Comparison of ENCODE assay signal across 8 cellular contexts in genomic region chr21:14687277-14687642, GRCh38.
DNase-seq lines count a peak whose midpoint lies in the region; ATAC-seq and TF ChIP-seq lines count a peak whose summit lies in the region.

No MANE protein-coding gene starts in this region.

- ATAC-seq in GM19043 (IDR thresholded peaks at IDR 0.05; ENCODE audit: low read depth, unreplicated experiment) (peak; percentile 38), HG02852 (IDR thresholded peaks at IDR 0.05; ENCODE audit: unreplicated experiment) (peak; percentile 52)
- peak; percentile 68 for ATAC-seq in natural killer cell treated with Interleukin-12 subunit alpha and Interleukin-12 subunit beta and Interleukin-15 and Interleukin-18, amount 100 ng/mL, for 72 hours
- ATAC-seq in CD4-positive, alpha-beta T cell (ENCODE audit: poor library complexity): no peak

- DNase-seq in NOMO-1 treated with DMSO at 0.1 percent for 48 hours (lab: John Stamatoyannopoulos, UW; ENCODE audit: unreplicated experiment) (peak; percentile 95), H9 (no peak), NCI-H1694 (lab: John Stamatoyannopoulos, UW) (no peak)
- no peak for DNase-seq in natural killer cell treated with Interleukin-12 subunit alpha and Interleukin-12 subunit beta and Interleukin-15 and Interleukin-18, amount 100 ng/mL, for 72 hours (ENCODE audit: low spot score)
- no peak for DNase-seq in activated CD8-positive, alpha-beta memory T cell treated with anti-CD3 and anti-CD28 coated beads, Interleukin-2, amount 50 U/mL, for 4 hours
- DNase-seq in CD4-positive, alpha-beta T cell: no peak

- H3K4me2 ChIP-seq in H9 (ENCODE audit: insufficient read depth, insufficient read length, low read length): no peak overlapping the region

- H4K20me1 ChIP-seq in H9 (ENCODE audit: control insufficient read depth, insufficient read depth, insufficient read length): no peaks in the 10 kb centered on the region

- H3K27ac Mint-ChIP-seq in natural killer cell treated with Interleukin-12 subunit alpha and Interleukin-12 subunit beta and Interleukin-15 and Interleukin-18, amount 100 ng/mL, for 72 hours: peak overlapping the region; percentile 42 to 57
- no peak overlapping the region for H3K27ac Mint-ChIP-seq in H9
- no peak overlapping the region for H3K27ac Mint-ChIP-seq in CD4-positive, alpha-beta T cell

- no peak overlapping the region for H2BK120ac ChIP-seq in H9 (ENCODE audit: low read depth, low read length, poor library complexity, severe bottlenecking)

- H3K4ac ChIP-seq in H9 (ENCODE audit: low read depth, low read length): no peak overlapping the region

- no peak overlapping the region for H4K91ac ChIP-seq in H9 (ENCODE audit: insufficient read length, low read depth, low read length)

- no peak overlapping the region for H3K23ac ChIP-seq in H9 (ENCODE audit: insufficient read length, low read depth, low read length)

- H3K4me1 Mint-ChIP-seq in natural killer cell treated with Interleukin-12 subunit alpha and Interleukin-12 subunit beta and Interleukin-15 and Interleukin-18, amount 100 ng/mL, for 72 hours (ENCODE audit: low read depth in 2 of 2): peaks cover 43 to 55% of the 10 kb centered on the region in 2 donors
- peaks cover 17 to 20% of the 10 kb centered on the region in 2 experiments for H3K4me1 Mint-ChIP-seq in H9
- peaks cover 36% of the 10 kb centered on the region for H3K4me1 Mint-ChIP-seq in CD4-positive, alpha-beta T cell (ENCODE audit: low read depth)

- no peak overlapping the region for H3T11ph ChIP-seq in H9 (ENCODE audit: low read length)

- H3K9me3 ChIP-seq in H9 (ENCODE audit: control insufficient read depth, low read depth, low read length): no peaks in the 10 kb centered on the region
- no peaks in the 10 kb centered on the region for H3K9me3 ChIP-seq in CD4-positive, alpha-beta T cell (ENCODE audit: control insufficient read depth, low read length)

- H3K56ac ChIP-seq in H9 (ENCODE audit: insufficient read length, low read depth, low read length): no peak overlapping the region

- H2BK12ac ChIP-seq in H9 (ENCODE audit: insufficient read length, low read depth, low read length): no peak overlapping the region

- no peak overlapping the region for H4K8ac ChIP-seq in H9 (replicated peaks; ENCODE audit: insufficient read length, low read depth, low read length)

- no peak overlapping the region for H3K18ac ChIP-seq in H9 (ENCODE audit: insufficient read length, low read depth, low read length)

- CTCF ChIA-PET in CD4-positive, alpha-beta T cell (lab: Charles Lee): no interaction called here

- no peak overlapping the region for H2BK20ac ChIP-seq in H9 (ENCODE audit: low read depth, low read length, poor library complexity, severe bottlenecking)

- peaks cover 23% of the 10 kb centered on the region for H3K36me3 Mint-ChIP-seq in natural killer cell treated with Interleukin-12 subunit alpha and Interleukin-12 subunit beta and Interleukin-15 and Interleukin-18, amount 100 ng/mL, for 72 hours
- H3K36me3 Mint-ChIP-seq in H9 (ENCODE audit: insufficient read depth in 1 of 3, low read depth in 3 of 3): peaks cover 0 to 6% (median 5%) of the 10 kb centered on the region in 3 experiments; a peak in 3 of 7 replicates
- H3K36me3 Mint-ChIP-seq in CD4-positive, alpha-beta T cell (ENCODE audit: low read depth): no peaks in the 10 kb centered on the region

- H2AFZ ChIP-seq in H9 (ENCODE audit: low read length): no peak overlapping the region

- intact Hi-C loops in CD4-positive, alpha-beta T cell (cut with DNase I, micrococcal nuclease): no loop called here

- H3K27me3 Mint-ChIP-seq in natural killer cell treated with Interleukin-12 subunit alpha and Interleukin-12 subunit beta and Interleukin-15 and Interleukin-18, amount 100 ng/mL, for 72 hours: peaks cover 0 to 26% of the 10 kb centered on the region in 2 donors
- no peaks in the 10 kb centered on the region for H3K27me3 Mint-ChIP-seq in H9 (ENCODE audit: low read depth)
- no peaks in the 10 kb centered on the region for H3K27me3 Mint-ChIP-seq in CD4-positive, alpha-beta T cell

- no peak overlapping the region for H2AK5ac ChIP-seq in H9 (ENCODE audit: insufficient read length, low read length)

- H3K23me2 ChIP-seq in H9 (ENCODE audit: insufficient read length, low read depth, low read length, poor library complexity, severe bottlenecking): no peaks in the 10 kb centered on the region

- H3K14ac ChIP-seq in H9 (ENCODE audit: insufficient read depth, low read length): no peak overlapping the region

- H3K9ac ChIP-seq in H9 (ENCODE audit: extremely low read depth, insufficient read length, low read length): no peak overlapping the region

- H3K79me1 ChIP-seq in H9 (ENCODE audit: insufficient read depth, low read depth, low read length, poor library complexity, severe bottlenecking): no peaks in the 10 kb centered on the region

- H2BK15ac ChIP-seq in H9 (ENCODE audit: low read depth, low read length): no peak overlapping the region

- H3K9me3 Mint-ChIP-seq in natural killer cell treated with Interleukin-12 subunit alpha and Interleukin-12 subunit beta and Interleukin-15 and Interleukin-18, amount 100 ng/mL, for 72 hours: peaks cover 7% of the 10 kb centered on the region
- peaks cover 0 to 5% of the 10 kb centered on the region in 2 experiments; a peak in 1 of 5 replicates for H3K9me3 Mint-ChIP-seq in H9
- no peaks in the 10 kb centered on the region for H3K9me3 Mint-ChIP-seq in CD4-positive, alpha-beta T cell

- peak overlapping the region; percentile 2 for H3K4me3 Mint-ChIP-seq in natural killer cell treated with Interleukin-12 subunit alpha and Interleukin-12 subunit beta and Interleukin-15 and Interleukin-18, amount 100 ng/mL, for 72 hours
- no peak overlapping the region for H3K4me3 Mint-ChIP-seq in H9
- H3K4me3 Mint-ChIP-seq in CD4-positive, alpha-beta T cell: no peak overlapping the region

- H4K5ac ChIP-seq in H9 (ENCODE audit: insufficient read length, low read depth, low read length): no peak overlapping the region

- TF ChIP-seq CTCF in H9 (conservative IDR thresholded peaks at IDR 0.05): no peak
- TF ChIP-seq CTCF in CD4-positive, alpha-beta T cell (IDR thresholded peaks at IDR 0.05): no peak

- no peaks in the 10 kb centered on the region for H3K4me1 ChIP-seq in H9 (ENCODE audit: insufficient read depth, low read length)

- H3K79me2 ChIP-seq in H9 (ENCODE audit: insufficient read depth, low read length): no peaks in the 10 kb centered on the region

- no peak overlapping the region for H2BK5ac ChIP-seq in H9 (ENCODE audit: insufficient read length, low read length)

- POLR2A ChIA-PET in CD4-positive, alpha-beta T cell (lab: Charles Lee): interaction anchor here (2.6 kb wide), 1 partner anchor 11 kb away, joined by 13 read pairs; no protein-coding TSS in a partner anchor

- H3K27ac ChIP-seq in H9 (ENCODE audit: insufficient read length, low read depth, low read length): no peak overlapping the region
- H3K27ac ChIP-seq in CD4-positive, alpha-beta T cell (ENCODE audit: low read depth, low read length): no peak overlapping the region

- H3K27me3 ChIP-seq in H9 (ENCODE audit: insufficient read depth, low read length): no peaks in the 10 kb centered on the region
- H3K27me3 ChIP-seq in CD4-positive, alpha-beta T cell (ENCODE audit: control insufficient read depth, insufficient read depth, low read length): no peaks in the 10 kb centered on the region

Comparison
In these comparisons a context has a peak if more than half of its experiments do, and no peak if none do; other contexts are left out.
1. H3K27ac Mint-ChIP-seq: peak in natural killer cell treated with Interleukin-12 subunit alpha and Interleukin-12 subunit beta and Interleukin-15 and Interleukin-18, amount 100 ng/mL, for 72 hours (2 of 2); none in H9 (0 of 3) and CD4-positive, alpha-beta T cell (single experiment).